Comparison of ENCODE assay signal across 1 cellular context in the genomic region with DNA sequence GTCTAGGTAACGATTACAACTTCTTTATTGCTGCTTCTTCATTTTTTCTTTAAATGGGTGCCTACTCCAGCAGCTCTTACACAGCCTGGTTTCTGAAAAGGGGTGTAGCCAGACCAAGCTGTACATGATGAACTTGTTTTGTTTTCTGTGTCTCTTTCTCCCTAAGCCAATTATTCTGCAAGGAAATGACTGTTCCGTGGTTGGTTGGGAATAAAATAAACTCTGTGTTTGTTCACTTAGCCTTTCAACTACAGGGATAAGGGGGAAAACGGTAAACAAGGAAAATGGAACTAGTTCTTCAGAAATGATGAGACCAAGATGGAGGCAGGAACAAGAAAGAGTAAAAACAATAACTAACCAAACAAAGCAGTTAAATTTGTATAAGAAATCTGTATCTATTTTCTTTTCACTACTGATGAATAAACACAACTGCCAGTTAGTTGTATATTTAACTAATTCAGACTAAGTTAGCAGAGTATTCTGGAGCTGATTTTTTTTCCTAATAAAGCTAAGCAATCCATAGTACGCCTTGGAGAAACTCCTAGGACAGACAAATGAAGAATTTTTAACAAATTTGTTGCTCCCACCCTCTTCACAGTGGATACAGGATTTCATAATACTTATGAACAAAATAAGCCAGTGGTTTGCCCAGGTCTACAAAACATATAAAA.
TF ChIP-seq lines count a peak whose summit lies in the region.

A gene with protein sequence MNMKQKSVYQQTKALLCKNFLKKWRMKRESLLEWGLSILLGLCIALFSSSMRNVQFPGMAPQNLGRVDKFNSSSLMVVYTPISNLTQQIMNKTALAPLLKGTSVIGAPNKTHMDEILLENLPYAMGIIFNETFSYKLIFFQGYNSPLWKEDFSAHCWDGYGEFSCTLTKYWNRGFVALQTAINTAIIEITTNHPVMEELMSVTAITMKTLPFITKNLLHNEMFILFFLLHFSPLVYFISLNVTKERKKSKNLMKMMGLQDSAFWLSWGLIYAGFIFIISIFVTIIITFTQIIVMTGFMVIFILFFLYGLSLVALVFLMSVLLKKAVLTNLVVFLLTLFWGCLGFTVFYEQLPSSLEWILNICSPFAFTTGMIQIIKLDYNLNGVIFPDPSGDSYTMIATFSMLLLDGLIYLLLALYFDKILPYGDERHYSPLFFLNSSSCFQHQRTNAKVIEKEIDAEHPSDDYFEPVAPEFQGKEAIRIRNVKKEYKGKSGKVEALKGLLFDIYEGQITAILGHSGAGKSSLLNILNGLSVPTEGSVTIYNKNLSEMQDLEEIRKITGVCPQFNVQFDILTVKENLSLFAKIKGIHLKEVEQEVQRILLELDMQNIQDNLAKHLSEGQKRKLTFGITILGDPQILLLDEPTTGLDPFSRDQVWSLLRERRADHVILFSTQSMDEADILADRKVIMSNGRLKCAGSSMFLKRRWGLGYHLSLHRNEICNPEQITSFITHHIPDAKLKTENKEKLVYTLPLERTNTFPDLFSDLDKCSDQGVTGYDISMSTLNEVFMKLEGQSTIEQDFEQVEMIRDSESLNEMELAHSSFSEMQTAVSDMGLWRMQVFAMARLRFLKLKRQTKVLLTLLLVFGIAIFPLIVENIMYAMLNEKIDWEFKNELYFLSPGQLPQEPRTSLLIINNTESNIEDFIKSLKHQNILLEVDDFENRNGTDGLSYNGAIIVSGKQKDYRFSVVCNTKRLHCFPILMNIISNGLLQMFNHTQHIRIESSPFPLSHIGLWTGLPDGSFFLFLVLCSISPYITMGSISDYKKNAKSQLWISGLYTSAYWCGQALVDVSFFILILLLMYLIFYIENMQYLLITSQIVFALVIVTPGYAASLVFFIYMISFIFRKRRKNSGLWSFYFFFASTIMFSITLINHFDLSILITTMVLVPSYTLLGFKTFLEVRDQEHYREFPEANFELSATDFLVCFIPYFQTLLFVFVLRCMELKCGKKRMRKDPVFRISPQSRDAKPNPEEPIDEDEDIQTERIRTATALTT (N-terminal part only) (minus strand): TSS at position 94 of the 671 bp plus-strand sequence. CDS start 1,192 bp downstream, outside the sequence.

TF ChIP-seq in IMR-90, 13 proteins besides CTCF, POLR2A, EP300 and RAD21 (continued from another document):
- TF ChIP-seq, protein P1, sequence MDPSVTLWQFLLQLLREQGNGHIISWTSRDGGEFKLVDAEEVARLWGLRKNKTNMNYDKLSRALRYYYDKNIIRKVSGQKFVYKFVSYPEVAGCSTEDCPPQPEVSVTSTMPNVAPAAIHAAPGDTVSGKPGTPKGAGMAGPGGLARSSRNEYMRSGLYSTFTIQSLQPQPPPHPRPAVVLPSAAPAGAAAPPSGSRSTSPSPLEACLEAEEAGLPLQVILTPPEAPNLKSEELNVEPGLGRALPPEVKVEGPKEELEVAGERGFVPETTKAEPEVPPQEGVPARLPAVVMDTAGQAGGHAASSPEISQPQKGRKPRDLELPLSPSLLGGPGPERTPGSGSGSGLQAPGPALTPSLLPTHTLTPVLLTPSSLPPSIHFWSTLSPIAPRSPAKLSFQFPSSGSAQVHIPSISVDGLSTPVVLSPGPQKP (IDR thresholded peaks at IDR 0.05; ENCODE audit: borderline replicate concordance, low read depth, low read length): no peak
- TF ChIP-seq, protein P2, sequence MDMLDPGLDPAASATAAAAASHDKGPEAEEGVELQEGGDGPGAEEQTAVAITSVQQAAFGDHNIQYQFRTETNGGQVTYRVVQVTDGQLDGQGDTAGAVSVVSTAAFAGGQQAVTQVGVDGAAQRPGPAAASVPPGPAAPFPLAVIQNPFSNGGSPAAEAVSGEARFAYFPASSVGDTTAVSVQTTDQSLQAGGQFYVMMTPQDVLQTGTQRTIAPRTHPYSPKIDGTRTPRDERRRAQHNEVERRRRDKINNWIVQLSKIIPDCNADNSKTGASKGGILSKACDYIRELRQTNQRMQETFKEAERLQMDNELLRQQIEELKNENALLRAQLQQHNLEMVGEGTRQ (IDR thresholded peaks at IDR 0.05; ENCODE audit: low read depth, low read length): no peak
- no peak for TF ChIP-seq SMC3 (IDR thresholded peaks at IDR 0.05; ENCODE audit: low read depth, low read length)
- no peak for TF ChIP-seq CEBPB (IDR thresholded peaks at IDR 0.05; ENCODE audit: low read depth, low read length)
- no peak for TF ChIP-seq CHD1 (IDR thresholded peaks at IDR 0.05; ENCODE audit: low read depth, low read length)
- no peak for TF ChIP-seq NFE2L2 (IDR thresholded peaks at IDR 0.05; ENCODE audit: low read depth, low read length)
- no peak for TF ChIP-seq RFX5 (IDR thresholded peaks at IDR 0.05; ENCODE audit: low read depth, low read length)
- no peak for TF ChIP-seq MAZ (IDR thresholded peaks at IDR 0.05; ENCODE audit: borderline replicate concordance, low read depth, low read length)
- no peak for TF ChIP-seq BHLHE40 (IDR thresholded peaks at IDR 0.05; ENCODE audit: low read depth, low read length)
- no peak for TF ChIP-seq MXI1 (IDR thresholded peaks at IDR 0.05; ENCODE audit: borderline replicate concordance, low read depth, low read length)
- TF ChIP-seq RCOR1 (IDR thresholded peaks at IDR 0.05; ENCODE audit: insufficient replicate concordance, low read length): no peak
- TF ChIP-seq MAFK (IDR thresholded peaks at IDR 0.05; ENCODE audit: low read depth, low read length): no peak
TF ChIP-seq in IMR-90: peak in this region for 0.
